In genomic region chr7:131235489-131236317, GRCh38 we compare ENCODE assay signal across 8 cellular contexts.
DNase-seq lines count a peak whose midpoint lies in the region; ATAC-seq and TF ChIP-seq lines count a peak whose summit lies in the region.

No MANE protein-coding gene starts in this region.

- ATAC-seq in HG02981 (IDR thresholded peaks at IDR 0.05; ENCODE audit: unreplicated experiment): no peak

- DNase-seq in CD14-positive monocyte (ENCODE audit: low spot score) (peak; percentile 93), NCI-H2227 (lab: John Stamatoyannopoulos, UW; ENCODE audit: unreplicated experiment) (peak; percentile 83), activated T-cell treated with anti-CD3 and anti-CD28 coated beads for 48 hours (ENCODE audit: low read depth) (peak; percentile 62), fibroblast of gingiva (ENCODE audit: low read depth) (peak; percentile 87), renal cortical epithelial cell (ENCODE audit: low read depth) (peak; percentile 99), GOT3 (lab: John Stamatoyannopoulos, UW) (no peak), D341Med (ENCODE audit: low spot score) (no peak)

- no peak for TF ChIP-seq CTCF in CD14-positive monocyte (IDR thresholded peaks at IDR 0.05)

- H3K27me3 Mint-ChIP-seq in CD14-positive monocyte (ENCODE audit: low read depth in 3 of 3): peaks cover 0 to 2% (median 2%) of the 10 kb centered on the region in 3 donors

- H3K4me1 Mint-ChIP-seq in CD14-positive monocyte: peaks cover 65% of the 10 kb centered on the region

- no peak overlapping the region for H3K4me3 Mint-ChIP-seq in CD14-positive monocyte

- H3K27ac Mint-ChIP-seq in CD14-positive monocyte: peak overlapping the region; percentile 77 to 94 (median 87)

- intact Hi-C loops in CD14-positive monocyte (cut with micrococcal nuclease): loop anchor here (5.0 to 10.0 kb wide), 2 partner anchors 51 to 92 kb away; partner anchors contain the start of gene MKLN1 (in 2 of the 2)

- peaks cover 0 to 6% (median 0%) of the 10 kb centered on the region in 7 donors for H3K9me3 Mint-ChIP-seq in CD14-positive monocyte

- peaks cover 0 to 9% of the 10 kb centered on the region in 2 donors for H3K36me3 Mint-ChIP-seq in CD14-positive monocyte

Comparison
In these comparisons a context has a peak if more than half of its experiments do, and no peak if none do; other contexts are left out.
1. DNase-seq: peak in CD14-positive monocyte (single experiment), NCI-H2227 (single experiment), activated T-cell treated with anti-CD3 and anti-CD28 coated beads for 48 hours (single experiment), fibroblast of gingiva (single experiment) and renal cortical epithelial cell (single experiment); none in GOT3 (single experiment) and D341Med (single experiment).